In the genomic region with DNA sequence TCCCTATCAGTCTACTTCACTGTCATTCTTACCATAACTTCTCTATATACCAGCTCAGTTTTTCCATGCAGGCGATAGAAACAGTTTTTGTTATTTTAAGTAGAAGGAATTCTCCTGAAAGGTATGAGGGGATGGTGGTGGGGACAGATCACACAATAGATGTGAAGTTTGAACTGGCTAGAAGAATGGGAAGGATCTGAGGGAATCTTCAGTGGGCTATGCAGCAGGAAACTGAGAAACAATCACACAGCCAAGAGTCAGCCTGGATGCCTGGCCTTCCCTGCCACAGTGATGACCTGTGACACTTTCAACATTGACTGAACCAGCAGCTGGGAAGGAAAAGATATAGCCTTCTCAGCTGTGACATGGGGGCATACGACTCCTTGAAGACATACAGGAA, we compare ENCODE assay signal across 28 cellular contexts.
"Had no signal": no experiment of that assay in that cellular context is flagged by ENCODE, and none has a peak within 500 bp of the region (broad histone marks: within the 10 kb centered on the region; RNA-seq: fewer than 3 reads in every experiment).

No MANE protein-coding gene starts in this region.

- H3K4me1 Mint-ChIP-seq: activated T-helper 17 cell treated with anti-CD3 and anti-CD28 coated beads, Interleukin-2, amount 50 U/mL, for 72 hours had no signal

- H3K27ac Mint-ChIP-seq: activated CD4-positive, alpha-beta T cell treated with anti-CD3 and anti-CD28 coated beads, Interleukin-2, amount 10 ng/mL, durations not matched to agents 7 days and 5 days; activated CD8-positive, alpha-beta T cell treated with anti-CD3 and anti-CD28 coated beads for 36 hours; activated naive CD8-positive, alpha-beta T cell; activated T-helper 17 cell treated with anti-CD3 and anti-CD28 coated beads, Interleukin-2, amount 50 U/mL, for 72 hours had no signal

- H3K9me3 Mint-ChIP-seq: activated CD4-positive, alpha-beta T cell treated with anti-CD3 and anti-CD28 coated beads, Interleukin-2, amount 10 ng/mL, durations not matched to agents 7 days and 5 days; activated CD8-positive, alpha-beta T cell treated with anti-CD3 and anti-CD28 coated beads for 36 hours; activated T-helper 17 cell treated with anti-CD3 and anti-CD28 coated beads, Interleukin-2, amount 50 U/mL, for 72 hours had no signal

- H3K27me3 ChIP-seq: body of pancreas, esophagus muscularis mucosa, foreskin keratinocyte, gastrocnemius medialis, heart left ventricle had no signal

- H3K27ac ChIP-seq: body of pancreas, esophagus muscularis mucosa, foreskin keratinocyte, gastrocnemius medialis, heart left ventricle had no signal

- H3K36me3 ChIP-seq: esophagus muscularis mucosa, gastrocnemius medialis, heart left ventricle had no signal

- DNase-seq: activated CD4-positive, alpha-beta T cell treated with anti-CD3 and anti-CD28 coated beads for 1 hour; activated CD4-positive, alpha-beta T cell treated with anti-CD3 and anti-CD28 coated beads for 4 hours; activated CD4-positive, alpha-beta T cell treated with anti-CD3 and anti-CD28 coated beads, Interleukin-2, amount 10 ng/mL, durations not matched to agents 7 days and 5 days; activated CD4-positive, alpha-beta T cell treated with anti-CD3 and anti-CD28 coated beads, Interleukin-2, amount 50 U/mL, for 48 hours; activated CD8-positive, alpha-beta memory T cell treated with anti-CD3 and anti-CD28 coated beads for 24 hours; activated CD8-positive, alpha-beta T cell treated with anti-CD3 and anti-CD28 coated beads for 36 hours; activated effector memory CD4-positive, alpha-beta T cell treated with Interleukin-2 at 50 U/mL for 16 hours; activated gamma-delta T cell treated with Interleukin-2 at 50 U/mL for 16 hours; activated naive CD4-positive, alpha-beta T cell treated with anti-CD3 and anti-CD28 coated beads, Interleukin-2, amount 50 U/mL, for 16 hours; activated naive CD4-positive, alpha-beta T cell treated with Interleukin-2 at 50 U/mL for 16 hours; activated T-cell treated with anti-CD3 and anti-CD28 coated beads, Interleukin-2, amount 50 U/mL, for 4 hours; amniotic stem cell; anterior cingulate cortex; body of pancreas; caudate nucleus; cortex of kidney; effector CD8-positive, alpha-beta T cell; erythroblast; foreskin keratinocyte; gastrocnemius medialis; glutamatergic neuron; heart left ventricle; T-helper 2 cell had no signal

- H3K27me3 Mint-ChIP-seq: activated CD8-positive, alpha-beta T cell treated with anti-CD3 and anti-CD28 coated beads for 36 hours; activated naive CD8-positive, alpha-beta T cell; activated T-helper 17 cell treated with anti-CD3 and anti-CD28 coated beads, Interleukin-2, amount 50 U/mL, for 72 hours had no signal

- H3K4me3 Mint-ChIP-seq: activated CD4-positive, alpha-beta T cell treated with anti-CD3 and anti-CD28 coated beads, Interleukin-2, amount 10 ng/mL, durations not matched to agents 7 days and 5 days; activated CD8-positive, alpha-beta T cell treated with anti-CD3 and anti-CD28 coated beads for 36 hours; activated naive CD8-positive, alpha-beta T cell; activated T-cell treated with anti-CD3 and anti-CD28 coated beads, Interleukin-2, amount 50 U/mL, for 4 hours; activated T-helper 17 cell treated with anti-CD3 and anti-CD28 coated beads, Interleukin-2, amount 50 U/mL, for 72 hours had no signal

- H3K9me3 ChIP-seq: esophagus muscularis mucosa, gastrocnemius medialis, heart left ventricle had no signal

- FAIRE-seq: colon, endometrium had no signal

- ATAC-seq: activated CD8-positive, alpha-beta T cell treated with anti-CD3 and anti-CD28 coated beads for 36 hours; activated T-cell treated with anti-CD3 and anti-CD28 coated beads, Interleukin-2, amount 50 U/mL, for 4 hours; activated T-helper 17 cell treated with anti-CD3 and anti-CD28 coated beads, Interleukin-2, amount 50 U/mL, for 72 hours; body of pancreas; foreskin keratinocyte; gastrocnemius medialis; heart left ventricle had no signal

- H3K36me3 Mint-ChIP-seq: activated naive CD8-positive, alpha-beta T cell had no signal

- H3K4me1 ChIP-seq: body of pancreas, gastrocnemius medialis, heart left ventricle had no signal

- H3K4me3 ChIP-seq: body of pancreas, esophagus muscularis mucosa, gastrocnemius medialis, heart left ventricle had no signal
